Comparison of ENCODE assay signal across 21 cellular contexts in the genomic region with DNA sequence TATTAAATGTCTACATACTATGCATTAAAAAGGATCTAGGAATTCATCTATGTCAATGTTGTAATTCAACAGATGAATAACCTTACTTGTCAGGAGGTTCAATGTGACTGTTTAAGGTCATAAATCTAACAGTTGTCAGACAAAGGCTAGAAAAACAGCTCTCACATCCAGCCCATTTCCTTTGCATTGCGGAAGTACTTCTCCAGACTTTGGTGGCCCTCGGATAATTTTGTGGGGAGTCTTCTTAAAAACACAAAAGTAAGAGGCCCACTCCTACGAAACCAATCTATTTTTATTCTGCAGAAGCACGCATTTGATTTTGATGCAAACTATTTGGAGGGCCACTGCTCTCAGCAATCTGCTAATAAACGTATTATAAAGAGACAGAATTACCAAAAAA.
"Had no signal": no experiment of that assay in that cellular context is flagged by ENCODE, and none has a peak within 500 bp of the region (broad histone marks: within the 10 kb centered on the region; RNA-seq: fewer than 3 reads in every experiment).

No MANE protein-coding gene starts in this region.

- ATAC-seq: gastroesophageal sphincter; left lobe of liver; naive thymus-derived CD4-positive, alpha-beta T cell; psoas muscle; stimulated activated naive B cell treated with anti-CD40 and anti-IgM and Interleukin-4, amounts not matched to agents 10 μg/mL and 1 μg/mL and 100 μg/mL, for 72 hours; stimulated activated naive CD8-positive, alpha-beta T cell treated with anti-CD3 and anti-CD28 coated beads, Interleukin-15, amount 100 ng/mL, for 72 hours had no signal

- H3K4me3 ChIP-seq: colonic mucosa, esophagus squamous epithelium, gastroesophageal sphincter, psoas muscle, sigmoid colon, skin epidermis, thoracic aorta, transverse colon had no signal

- H3K4me1 ChIP-seq: colonic mucosa, gastroesophageal sphincter, psoas muscle, sigmoid colon, transverse colon had no signal

- H3K27ac ChIP-seq: colonic mucosa, esophagus squamous epithelium, gastroesophageal sphincter, neutrophil, psoas muscle, sigmoid colon, skin epidermis, thoracic aorta, transverse colon had no signal

- H3K36me3 ChIP-seq: colonic mucosa, esophagus squamous epithelium, gastroesophageal sphincter, neutrophil, sigmoid colon, thoracic aorta, transverse colon had no signal

- H3K9me3 ChIP-seq: colonic mucosa, esophagus squamous epithelium, gastroesophageal sphincter, neutrophil, psoas muscle, sigmoid colon, thoracic aorta, transverse colon had no signal

- DNase-seq: colonic mucosa; dermis blood vessel endothelial cell; esophagus squamous epithelium; foreskin fibroblast; glutamatergic neuron; mammary epithelial cell; naive thymus-derived CD4-positive, alpha-beta T cell; psoas muscle; retina; sigmoid colon; stimulated activated CD4-positive, alpha-beta T cell treated with anti-CD3 and anti-CD28 coated beads, Interleukin-2, amount 100 ng/mL, for 24 hours; stimulated activated CD4-positive, alpha-beta T cell treated with anti-CD3 and anti-CD28 coated beads, Interleukin-4, amount 100 ng/mL, for 4 hours; stimulated activated naive B cell treated with anti-CD40 and anti-IgM and Interleukin-4, amounts not matched to agents 10 μg/mL and 1 μg/mL and 100 μg/mL, for 72 hours; stimulated activated naive CD8-positive, alpha-beta T cell treated with anti-CD3 and anti-CD28 coated beads, Interleukin-15, amount 100 ng/mL, for 72 hours; substantia nigra; transverse colon had no signal

- H3K27me3 ChIP-seq: colonic mucosa, esophagus squamous epithelium, gastroesophageal sphincter, neutrophil, sigmoid colon, transverse colon had no signal
